ENCODE assay signal across 8 cellular contexts in the genomic region with DNA sequence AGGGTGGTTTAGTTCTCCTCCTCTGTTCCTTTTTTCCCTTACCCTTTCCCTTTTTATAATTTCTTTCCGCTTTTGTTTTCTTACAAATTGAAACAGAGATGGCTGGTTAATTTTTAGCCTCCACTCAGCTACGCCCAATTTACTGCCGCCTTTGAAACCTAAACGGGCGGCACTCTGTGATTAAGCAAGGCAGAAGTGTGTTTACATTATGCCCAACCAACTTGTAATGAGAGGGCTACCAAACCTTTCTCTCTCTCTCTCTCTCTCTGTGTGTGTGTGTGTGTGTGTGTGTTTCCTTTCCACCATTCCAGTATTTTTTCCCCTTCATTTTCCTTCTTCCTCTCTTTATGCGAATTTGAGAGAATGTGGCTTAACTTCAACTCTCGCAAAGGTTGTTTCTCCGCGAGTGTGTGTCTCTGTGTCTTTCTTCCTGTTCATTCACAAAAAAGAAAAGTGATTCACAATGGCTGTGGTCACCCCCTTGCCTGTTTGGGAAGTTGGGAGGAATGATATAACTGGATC. TPM values are rescaled to one million over a fixed set of nuclear protein-coding genes. Genes with fewer than 3 reads are reported as not detected.
DNase-seq lines count a peak whose midpoint lies in the region; ATAC-seq, FAIRE-seq and TF ChIP-seq lines count a peak whose summit lies in the region.

No MANE protein-coding gene starts in this region.

- H3K4me3 Mint-ChIP-seq in stimulated activated naive CD8-positive, alpha-beta T cell treated with anti-CD3 and anti-CD28 coated beads, Interleukin-15, amount 100 ng/mL, for 72 hours = no peak overlapping the region
- no peak overlapping the region for H3K4me3 Mint-ChIP-seq in activated T-helper 17 cell treated with anti-CD3 and anti-CD28 coated beads, Interleukin-2, amount 50 U/mL, for 72 hours

- no peak for TF ChIP-seq CTCF in AG04450 (IDR thresholded peaks at IDR 0.05; ENCODE audit: low read depth, low read length)
- no peak for TF ChIP-seq CTCF in bronchial epithelial cell (IDR thresholded peaks at IDR 0.05; ENCODE audit: insufficient read depth, low read length, severe bottlenecking)
- TF ChIP-seq CTCF in mucosa of descending colon (IDR thresholded peaks at IDR 0.05) = no peak

- ATAC-seq in mucosa of descending colon (peak; percentile 75), HG03442 (IDR thresholded peaks at IDR 0.05; ENCODE audit: unreplicated experiment) (no peak)
- no peak for ATAC-seq in stimulated activated naive CD8-positive, alpha-beta T cell treated with anti-CD3 and anti-CD28 coated beads, Interleukin-15, amount 100 ng/mL, for 72 hours
- ATAC-seq in activated T-helper 17 cell treated with anti-CD3 and anti-CD28 coated beads, Interleukin-2, amount 50 U/mL, for 72 hours (replicated peaks) = no peak

- peaks cover 34% of the 10 kb centered on the region for H3K4me1 Mint-ChIP-seq in stimulated activated naive CD8-positive, alpha-beta T cell treated with anti-CD3 and anti-CD28 coated beads, Interleukin-15, amount 100 ng/mL, for 72 hours
- H3K4me1 Mint-ChIP-seq in activated T-helper 17 cell treated with anti-CD3 and anti-CD28 coated beads, Interleukin-2, amount 50 U/mL, for 72 hours = peaks cover 4% of the 10 kb centered on the region

- intact Hi-C loops in mucosa of descending colon (cut with DNase I, micrococcal nuclease) = no loop called here

- H3K9me3 ChIP-seq in AG04450 (ENCODE audit: control insufficient read depth, insufficient read depth, low read length) (no peaks in the 10 kb centered on the region; the same call in 1 of the 2 replicates), mucosa of descending colon (no peaks in the 10 kb centered on the region)

- CTCF ChIA-PET in AG04450 (lab: Charles Lee) = interaction anchor here (2.4 to 6.8 kb wide), 2 partner anchors 35 to 49 kb away, joined by 6 to 46 read pairs; no protein-coding TSS in a partner anchor

- peak overlapping the region; percentile 65 for H3K4me3 ChIP-seq in AG04450 (ENCODE audit: low read depth, low read length)
- no peak overlapping the region for H3K4me3 ChIP-seq in bronchial epithelial cell (ENCODE audit: low read depth, low read length)
- no peak overlapping the region for H3K4me3 ChIP-seq in mucosa of descending colon

- DNase-seq in AG04450 (ENCODE audit: low read depth, low spot score) = no peak
- DNase-seq in NCI-H1436 (lab: John Stamatoyannopoulos, UW) = peak; percentile 53
- DNase-seq in bronchial epithelial cell (ENCODE audit: low read depth) = peak; percentile 60
- peak in 1 of 3 donors; percentile 75 for DNase-seq in mucosa of descending colon
- no peak for DNase-seq in stimulated activated naive CD8-positive, alpha-beta T cell treated with anti-CD3 and anti-CD28 coated beads, Interleukin-15, amount 100 ng/mL, for 72 hours
- DNase-seq in EL = no peak

- H3K36me3 ChIP-seq in bronchial epithelial cell (ENCODE audit: control insufficient read depth, insufficient read depth, low read length) (peaks cover 2% of the 10 kb centered on the region), mucosa of descending colon (ENCODE audit: low read depth) (no peaks in the 10 kb centered on the region)

- no peak for FAIRE-seq in bronchial epithelial cell (lab: Jason Lieb, UNC)

- H3K9me3 Mint-ChIP-seq in stimulated activated naive CD8-positive, alpha-beta T cell treated with anti-CD3 and anti-CD28 coated beads, Interleukin-15, amount 100 ng/mL, for 72 hours = no peaks in the 10 kb centered on the region
- H3K9me3 Mint-ChIP-seq in activated T-helper 17 cell treated with anti-CD3 and anti-CD28 coated beads, Interleukin-2, amount 50 U/mL, for 72 hours = no peaks in the 10 kb centered on the region

- no peak overlapping the region for H3K27ac Mint-ChIP-seq in stimulated activated naive CD8-positive, alpha-beta T cell treated with anti-CD3 and anti-CD28 coated beads, Interleukin-15, amount 100 ng/mL, for 72 hours
- no peak overlapping the region for H3K27ac Mint-ChIP-seq in activated T-helper 17 cell treated with anti-CD3 and anti-CD28 coated beads, Interleukin-2, amount 50 U/mL, for 72 hours

- peaks cover 47% of the 10 kb centered on the region for H3K4me1 ChIP-seq in mucosa of descending colon (ENCODE audit: low read depth)

- peaks cover 30% of the 10 kb centered on the region for H3K27me3 Mint-ChIP-seq in stimulated activated naive CD8-positive, alpha-beta T cell treated with anti-CD3 and anti-CD28 coated beads, Interleukin-15, amount 100 ng/mL, for 72 hours
- H3K27me3 Mint-ChIP-seq in activated T-helper 17 cell treated with anti-CD3 and anti-CD28 coated beads, Interleukin-2, amount 50 U/mL, for 72 hours = peaks cover 32% of the 10 kb centered on the region

- H3K27me3 ChIP-seq in AG04450 (ENCODE audit: control insufficient read depth, insufficient read depth, low read length) (no peaks in the 10 kb centered on the region), bronchial epithelial cell (ENCODE audit: control insufficient read depth, insufficient read depth, low read length) (no peaks in the 10 kb centered on the region)

- no peaks in the 10 kb centered on the region for H3K36me3 Mint-ChIP-seq in activated T-helper 17 cell treated with anti-CD3 and anti-CD28 coated beads, Interleukin-2, amount 50 U/mL, for 72 hours (ENCODE audit: low read depth)

- POLR2A ChIA-PET in AG04450 (lab: Yijun Ruan, JAX) = interaction anchor here (0.6 to 1.0 kb wide), 3 partner anchors 28 to 121 kb away, joined by 3 to 4 read pairs (median 3); no protein-coding TSS in a partner anchor

- H3K27ac ChIP-seq in AG04450 (ENCODE audit: low read depth, low read length) = no peak overlapping the region

RNA-seq across cellular contexts. Expression of gene NFIX, which starts 31.3 kb away (rescaled TPM):
- polyA plus RNA-seq in AG04450 (2011; rRNA removed) = 15.1 and 22.3 TPM in 2 replicates
- polyA minus RNA-seq in AG04450 (2011; rRNA and poly(A)+ RNA removed) = 32.8 and 33.9 TPM in 2 replicates
- total RNA-seq in bronchial epithelial cell = 5.4 and 5.8 TPM in 2 replicates
- total RNA-seq in mucosa of descending colon = 100 to 1,000 TPM in 1 of 3 donors, 10 to 100 TPM in 2; 59.4 to 238 (median 64.6) TPM
- total RNA-seq in activated T-helper 17 cell treated with anti-CD3 and anti-CD28 coated beads, Interleukin-2, amount 50 U/mL, for 72 hours = 1 to 10 TPM in 1 of 2 donors, under 1 TPM in 1; 0.43 to 1.1 TPM

RNA-seq across cellular contexts. Expression of gene DAND5, which starts 57.2 kb away (rescaled TPM):
- polyA plus RNA-seq in AG04450 (2011; rRNA removed) = not detected in 2 replicates
- polyA minus RNA-seq in AG04450 (2011; rRNA and poly(A)+ RNA removed) = not detected in 2 replicates
- total RNA-seq in bronchial epithelial cell = not detected in 2 replicates
- total RNA-seq in mucosa of descending colon = 1 to 10 TPM in 1 of 3 donors, under 1 TPM in 1, not detected in 1; 0.34 to 1.1 TPM
- total RNA-seq in activated T-helper 17 cell treated with anti-CD3 and anti-CD28 coated beads, Interleukin-2, amount 50 U/mL, for 72 hours = under 1 TPM; 0.30 to 0.40 TPM

Comparison
In these comparisons a context has a peak if more than half of its experiments do, and no peak if none do; other contexts are left out.
1. DNase-seq: peak in NCI-H1436 (single experiment) and bronchial epithelial cell (single experiment); none in AG04450 (single experiment), stimulated activated naive CD8-positive, alpha-beta T cell treated with anti-CD3 and anti-CD28 coated beads, Interleukin-15, amount 100 ng/mL, for 72 hours (0 of 2) and EL (single experiment).